Comparison of ENCODE assay signal across 31 cellular contexts in genomic region chr16:79069634-79070033, GRCh38.
A peak's percentile ranks its signal among the peaks of the same experiment; 100 is the strongest.
DNase-seq lines count a peak whose midpoint lies in the region; TF ChIP-seq lines count a peak whose summit lies in the region.
"Had no signal": no experiment of that assay in that cellular context is flagged by ENCODE, and none has a peak within 500 bp of the region (broad histone marks: within the 10 kb centered on the region; RNA-seq: fewer than 3 reads in every experiment).

No MANE protein-coding gene starts in this region.

- H3K27ac Mint-ChIP-seq in activated T-helper 2 cell treated with anti-CD3 and anti-CD28 coated beads, Interferon-gamma antibody, Interleukin-2, Interleukin-4, amounts not matched to agents 10 μg/mL and 5 μg/mL and 100 μg/mL, durations not matched to agents 14 hours and 24 hours and 36 hours, result peak overlapping the region; percentile 64
- H3K27ac Mint-ChIP-seq: endodermal cell had no signal

- WGBS in tibial nerve, 2 donors, result 64 to 70% methylated on average over 1 of the region's 1 CpG
- 66 to 80% (median 77%) methylated on average over 1 of the region's 1 CpG for WGBS in adrenal gland, 4 donors
- WGBS in spleen, 5 donors, result 70 to 100% (median 82%) methylated on average over 1 of the region's 1 CpG

- H3K36me3 Mint-ChIP-seq in activated T-helper 2 cell treated with anti-CD3 and anti-CD28 coated beads, Interferon-gamma antibody, Interleukin-2, Interleukin-4, amounts not matched to agents 10 μg/mL and 5 μg/mL and 100 μg/mL, durations not matched to agents 14 hours and 24 hours and 36 hours (ENCODE audit: low read depth), result no peaks in the 10 kb centered on the region
- H3K36me3 Mint-ChIP-seq: brain had no signal

- H3K9me3 Mint-ChIP-seq in activated T-helper 2 cell treated with anti-CD3 and anti-CD28 coated beads, Interferon-gamma antibody, Interleukin-2, Interleukin-4, amounts not matched to agents 10 μg/mL and 5 μg/mL and 100 μg/mL, durations not matched to agents 14 hours and 24 hours and 36 hours, result no peaks in the 10 kb centered on the region
- H3K9me3 Mint-ChIP-seq: CD4-positive, CD25-positive, alpha-beta regulatory T cell; endodermal cell; naive B cell had no signal

- no peak for TF ChIP-seq EP300 in tibial nerve (IDR thresholded peaks at IDR 0.05)

- H3K4me3 Mint-ChIP-seq in activated T-helper 2 cell treated with anti-CD3 and anti-CD28 coated beads, Interferon-gamma antibody, Interleukin-2, Interleukin-4, amounts not matched to agents 10 μg/mL and 5 μg/mL and 100 μg/mL, durations not matched to agents 14 hours and 24 hours and 36 hours (ENCODE audit: low read depth), result no peak overlapping the region
- H3K4me3 Mint-ChIP-seq: brain; CD4-positive, CD25-positive, alpha-beta regulatory T cell; endodermal cell; naive B cell had no signal

- peaks cover 59% of the 10 kb centered on the region for H3K4me1 Mint-ChIP-seq in activated T-helper 2 cell treated with anti-CD3 and anti-CD28 coated beads, Interferon-gamma antibody, Interleukin-2, Interleukin-4, amounts not matched to agents 10 μg/mL and 5 μg/mL and 100 μg/mL, durations not matched to agents 14 hours and 24 hours and 36 hours (ENCODE audit: low read depth)

- TF ChIP-seq POLR2A in tibial nerve (IDR thresholded peaks at IDR 0.05) (no peak), adrenal gland (IDR thresholded peaks at IDR 0.05) (no peak), spleen (IDR thresholded peaks at IDR 0.05) (no peak)

- H3K4me3 ChIP-seq in muscle layer of duodenum (ENCODE audit: low read depth in 1 of 2, low read length in 2 of 2) (no peak overlapping the region), tibial nerve (no peak overlapping the region), tibial artery (no peak overlapping the region), adrenal gland (no peak overlapping the region), spleen (no peak overlapping the region)
- H3K4me3 ChIP-seq: left ventricle myocardium inferior, right atrium auricular region had no signal

- TF ChIP-seq CTCF in tibial nerve (IDR thresholded peaks at IDR 0.05) (no peak), tibial artery (IDR thresholded peaks at IDR 0.05) (no peak), adrenal gland (IDR thresholded peaks at IDR 0.05) (no peak), spleen (IDR thresholded peaks at IDR 0.05 in 8 of 11, conservative IDR thresholded peaks at IDR 0.05 in 3 of 11) (no peak)

- H3K36me3 ChIP-seq in muscle layer of duodenum (ENCODE audit: control insufficient read depth in 1 of 2, insufficient read depth in 2 of 2, low read length in 2 of 2), result no peaks in the 10 kb centered on the region
- no peaks in the 10 kb centered on the region for H3K36me3 ChIP-seq in tibial nerve
- H3K36me3 ChIP-seq in tibial artery, result no peaks in the 10 kb centered on the region
- no peaks in the 10 kb centered on the region for H3K36me3 ChIP-seq in adrenal gland (replicated peaks in 1 of 2)
- H3K36me3 ChIP-seq in spleen, result no peaks in the 10 kb centered on the region
- H3K36me3 ChIP-seq: left ventricle myocardium inferior, right atrium auricular region had no signal

- H3K27me3 Mint-ChIP-seq in activated T-helper 2 cell treated with anti-CD3 and anti-CD28 coated beads, Interferon-gamma antibody, Interleukin-2, Interleukin-4, amounts not matched to agents 10 μg/mL and 5 μg/mL and 100 μg/mL, durations not matched to agents 14 hours and 24 hours and 36 hours (ENCODE audit: low read depth), result peaks cover 3% of the 10 kb centered on the region
- H3K27me3 Mint-ChIP-seq: CD4-positive, CD25-positive, alpha-beta regulatory T cell had no signal

- H3K27ac ChIP-seq in muscle layer of duodenum (ENCODE audit: low read length) (peak overlapping the region; percentile 46), tibial nerve (peak overlapping the region in 3 of 4 donors; percentile 23 to 70 (median 26)), tibial artery (peak overlapping the region in 1 of 2 donors; percentile 26), adrenal gland (peak overlapping the region in 1 of 5 donors; percentile 3), spleen (no peak overlapping the region)
- H3K27ac ChIP-seq: KMS-11, left ventricle myocardium inferior, right atrium auricular region, VCaP had no signal

- intact Hi-C loops in activated T-helper 2 cell treated with anti-CD3 and anti-CD28 coated beads, Interferon-gamma antibody, Interleukin-2, Interleukin-4, amounts not matched to agents 10 μg/mL and 5 μg/mL and 100 μg/mL, durations not matched to agents 14 hours and 24 hours and 36 hours (cut with micrococcal nuclease), result loop anchor here (1.0 to 10.0 kb wide), 8 partner anchors 63 to 1515 kb away; no protein-coding TSS in a partner anchor
- intact Hi-C loops in tibial artery (cut with DNase I; ENCODE audit: low total_unique reads), result no loop called here
- intact Hi-C loops in adrenal gland (cut with DNase I), result no loop called here
- intact Hi-C loops in spleen (cut with DNase I; ENCODE audit: low total_unique reads), result no loop called here

- no peaks in the 10 kb centered on the region for H3K9me3 ChIP-seq in muscle layer of duodenum (ENCODE audit: control insufficient read depth in 1 of 2, low read length in 2 of 2)
- H3K9me3 ChIP-seq in tibial nerve, result no peaks in the 10 kb centered on the region
- H3K9me3 ChIP-seq in tibial artery, result no peaks in the 10 kb centered on the region
- no peaks in the 10 kb centered on the region for H3K9me3 ChIP-seq in adrenal gland (replicated peaks in 1 of 3)
- no peaks in the 10 kb centered on the region for H3K9me3 ChIP-seq in spleen
- H3K9me3 ChIP-seq: left ventricle myocardium inferior, right atrium auricular region had no signal

- H3K4me1 ChIP-seq in muscle layer of duodenum (ENCODE audit: control insufficient read depth in 1 of 2, insufficient read depth in 2 of 2, low read length in 2 of 2) (no peaks in the 10 kb centered on the region), tibial nerve (peaks cover 0 to 29% (median 0%) of the 10 kb centered on the region in 4 donors), tibial artery (peaks cover 0 to 6% (median 2%) of the 10 kb centered on the region in 4 donors), adrenal gland (replicated peaks in 1 of 2) (no peaks in the 10 kb centered on the region), spleen (peaks cover 0 to 5% (median 0%) of the 10 kb centered on the region in 6 donors)
- H3K4me1 ChIP-seq: left ventricle myocardium inferior, right atrium auricular region had no signal

- DNase-seq in activated CD8-positive, alpha-beta memory T cell treated with anti-CD3 and anti-CD28 coated beads for 24 hours, result peak; percentile 33
- no peak for DNase-seq in activated CD8-positive, alpha-beta memory T cell treated with anti-CD3 and anti-CD28 coated beads, Interleukin-2, amount 50 U/mL, for 4 hours
- no peak for DNase-seq in activated T-helper 2 cell treated with anti-CD3 and anti-CD28 coated beads, Interferon-gamma antibody, Interleukin-2, Interleukin-4, amounts not matched to agents 10 μg/mL and 5 μg/mL and 100 μg/mL, durations not matched to agents 14 hours and 24 hours and 36 hours (ENCODE audit: low spot score)
- DNase-seq in tibial nerve (ENCODE audit: low spot score in 2 of 2) (no peak), tibial artery (no peak), adrenal gland (no peak), spleen (no peak)
- DNase-seq: activated CD4-positive, alpha-beta T cell treated with anti-CD3 and anti-CD28 coated beads for 48 hours; activated gamma-delta T cell treated with Interleukin-2 at 50 U/mL for 16 hours; AML-193; CD4-positive, CD25-positive, alpha-beta regulatory T cell; cerebellar nuclear complex; dermis blood vessel endothelial cell; DMS79 treated with DMSO at 0.1 percent for 48 hours; endodermal cell; foreskin fibroblast; GF-D8; HCEC 1CT; head of caudate nucleus; left ventricle myocardium inferior; naive B cell; NCI-H1436; NCI-H226; SIG-M5; stimulated activated CD4-positive, alpha-beta T cell treated with anti-CD3 and anti-CD28 coated beads, Interleukin-2, amount 100 ng/mL, for 24 hours; T1000 had no signal

- H3K27me3 ChIP-seq in muscle layer of duodenum (ENCODE audit: low read depth, low read length), result no peaks in the 10 kb centered on the region
- H3K27me3 ChIP-seq in tibial nerve, result no peaks in the 10 kb centered on the region
- no peaks in the 10 kb centered on the region for H3K27me3 ChIP-seq in tibial artery
- H3K27me3 ChIP-seq in adrenal gland, result no peaks in the 10 kb centered on the region
- H3K27me3 ChIP-seq in spleen (replicated peaks in 1 of 7), result no peaks in the 10 kb centered on the region
- H3K27me3 ChIP-seq: right atrium auricular region had no signal

Comparison
In these comparisons a context has a peak if more than half of its experiments do, and no peak if none do; other contexts are left out.
1. H3K27ac ChIP-seq: peak in muscle layer of duodenum (single experiment) and tibial nerve (3 of 4); none in spleen (0 of 8).